In genomic region chr11:1896895-1897294, GRCh38 we compare ENCODE assay signal across 20 cellular contexts. TPM values are rescaled to one million over a fixed set of nuclear protein-coding genes. Genes with fewer than 3 reads are reported as not detected.
DNase-seq lines count a peak whose midpoint lies in the region; ATAC-seq, FAIRE-seq and TF ChIP-seq lines count a peak whose summit lies in the region.
"Had no signal": no experiment of that assay in that cellular context is flagged by ENCODE, and none has a peak within 500 bp of the region (broad histone marks: within the 10 kb centered on the region; RNA-seq: fewer than 3 reads in every experiment).

No MANE protein-coding gene starts in this region.

- SMC1A ChIA-PET in GM12878 (lab: Charles Lee; ENCODE audit: uncharacterized antibody, unreplicated experiment): interaction anchor here (0.8 to 1.1 kb wide), 2 partner anchors 11 to 15 kb away, joined by 3 to 4 read pairs; no protein-coding TSS in a partner anchor

- H2BK12ac ChIP-seq in neuronal stem cell (ENCODE audit: low read length): no peak overlapping the region

- no peaks in the 10 kb centered on the region for H3F3A ChIP-seq in MM.1S (ENCODE audit: insufficient read depth, low read length)

- no peak overlapping the region for H3K23ac ChIP-seq in neuronal stem cell (ENCODE audit: low read depth, low read length, poor library complexity)

- peak; percentile 63; the same call in 1 of the 2 replicates for TF ChIP-seq POLR2A in GM12892 (IDR thresholded peaks at IDR 0.05; ENCODE audit: low read depth, low read length)
- TF ChIP-seq POLR2A in GM12878 (IDR thresholded peaks at IDR 0.05; ENCODE audit: low read depth, low read length): peak; percentile 33; the same call in 1 of the 2 replicates

- no peak overlapping the region for H3K14ac ChIP-seq in neuronal stem cell (ENCODE audit: low read length)

- no peak for TF ChIP-seq EP300 in GM12878 (IDR thresholded peaks at IDR 0.05; ENCODE audit: borderline replicate concordance in 1 of 2, control insufficient read depth in 1 of 2, low read depth in 2 of 2, low read length in 2 of 2)

- peak overlapping the region; percentile 72 for H3K27ac ChIP-seq in BLaER1
- H3K27ac ChIP-seq in GM12878 (ENCODE audit: control insufficient read depth, insufficient read depth): no peak overlapping the region
- no peak overlapping the region for H3K27ac ChIP-seq in neuronal stem cell (replicated peaks; ENCODE audit: low read length)
- no peak overlapping the region for H3K27ac ChIP-seq in MM.1S (ENCODE audit: low read length)
- H3K27ac ChIP-seq: colonic mucosa, epithelial cell of prostate, prostate gland, vagina had no signal

- in situ Hi-C loops in GM12878 (cut with MboI): no loop called here

- H3K4me3 ChIP-seq in BLaER1: peak overlapping the region; percentile 44
- H3K4me3 ChIP-seq in GM12878: no peak overlapping the region
- H3K4me3 ChIP-seq in neuronal stem cell (ENCODE audit: low read length in 2 of 2): no peak overlapping the region
- H3K4me3 ChIP-seq in MM.1S (ENCODE audit: low read length): no peak overlapping the region
- H3K4me3 ChIP-seq: colonic mucosa, prostate gland, vagina had no signal

- H2AFZ ChIP-seq in GM12878 (ENCODE audit: control insufficient read depth, low read depth, low read length) (peak overlapping the region; percentile 48), neuronal stem cell (ENCODE audit: low read length) (no peak overlapping the region), MM.1S (ENCODE audit: low read length) (no peak overlapping the region)

- no peaks in the 10 kb centered on the region for H3K79me1 ChIP-seq in neuronal stem cell (ENCODE audit: low read depth, low read length)

- no peaks in the 10 kb centered on the region for H3K36me3 ChIP-seq in BLaER1
- no peaks in the 10 kb centered on the region for H3K36me3 ChIP-seq in GM12878 (ENCODE audit: control insufficient read depth in 2 of 2, insufficient read depth in 2 of 2, low read length in 1 of 2)
- no peaks in the 10 kb centered on the region for H3K36me3 ChIP-seq in neuronal stem cell (replicated peaks in 1 of 2; ENCODE audit: control insufficient read depth in 2 of 2, insufficient read depth in 2 of 2, low read length in 2 of 2)
- no peaks in the 10 kb centered on the region for H3K36me3 ChIP-seq in MM.1S (replicated peaks; ENCODE audit: insufficient read depth, low read length)
- H3K36me3 ChIP-seq: colonic mucosa, prostate gland, vagina had no signal

- RAD21 ChIA-PET in GM12878 (lab: Charles Lee; ENCODE audit: unreplicated experiment): interaction anchor here (1.1 to 1.8 kb wide), 2 partner anchors 14 to 58 kb away, joined by 3 to 4 read pairs; partner anchors contain the start of gene TNNI2

- no peak overlapping the region for H2BK15ac ChIP-seq in neuronal stem cell (ENCODE audit: low read length)

- 7% methylated on average over 11 of the region's 11 CpGs for WGBS in GM12878 (ENCODE audit: insufficient coverage, insufficient replicate concordance, low lambda C conversion rate, missing lambda C conversion rate)
- WGBS in neuronal stem cell (ENCODE audit: extremely low coverage in 2 of 2, insufficient read length in 2 of 2, insufficient replicate concordance in 1 of 2), 2 donors: no CpG with 5 or more reads among the region's 11 CpGs

- CTCF ChIA-PET in GM12878 (lab: Yijun Ruan, JAX): interaction anchor here (0.7 to 0.8 kb wide), 2 partner anchors 9 to 15 kb away, joined by 3 to 4 read pairs; no protein-coding TSS in a partner anchor

- peaks cover 23% of the 10 kb centered on the region for H3K4me1 ChIP-seq in BLaER1
- H3K4me1 ChIP-seq in GM12878 (ENCODE audit: control insufficient read depth, insufficient read depth, low read length): no peaks in the 10 kb centered on the region
- H3K4me1 ChIP-seq in neuronal stem cell (ENCODE audit: control insufficient read depth in 2 of 2, insufficient read depth in 1 of 2, low read depth in 1 of 2, low read length in 2 of 2): no peaks in the 10 kb centered on the region
- H3K4me1 ChIP-seq in MM.1S (ENCODE audit: low read length): no peaks in the 10 kb centered on the region
- H3K4me1 ChIP-seq: colonic mucosa, prostate gland, vagina had no signal

- H4K91ac ChIP-seq in neuronal stem cell (ENCODE audit: low read depth, low read length, poor library complexity): no peak overlapping the region

- H3K18ac ChIP-seq in neuronal stem cell (ENCODE audit: low read length): no peak overlapping the region

- H3K9me3 ChIP-seq in BLaER1: no peaks in the 10 kb centered on the region
- no peaks in the 10 kb centered on the region for H3K9me3 ChIP-seq in GM12878 (replicated peaks; ENCODE audit: control insufficient read depth, insufficient read depth, low read length)
- no peaks in the 10 kb centered on the region for H3K9me3 ChIP-seq in neuronal stem cell (replicated peaks in 1 of 2; ENCODE audit: control insufficient read depth in 2 of 2, insufficient read depth in 1 of 2, low read depth in 1 of 2, low read length in 2 of 2)
- H3K9me3 ChIP-seq in MM.1S (replicated peaks; ENCODE audit: insufficient read depth, low read length): no peaks in the 10 kb centered on the region
- H3K9me3 ChIP-seq: colonic mucosa, prostate gland, vagina had no signal

- DNase-seq in GM12892 (ENCODE audit: insufficient read length) (peak; percentile 33), GM12878 (ENCODE audit: low read depth, low spot score) (no peak), neuronal stem cell (ENCODE audit: low spot score) (no peak), NCI-H748 (lab: John Stamatoyannopoulos, UW; ENCODE audit: unreplicated experiment) (no peak), MM.1S (no peak)
- DNase-seq: activated CD4-positive, alpha-beta T cell treated with anti-CD3 and anti-CD28 coated beads, Interleukin-2, amount 10 ng/mL, durations not matched to agents 7 days and 5 days; activated naive CD4-positive, alpha-beta T cell treated with anti-CD3 and anti-CD28 coated beads for 36 hours; colonic mucosa; NCI-H1436 had no signal

- FAIRE-seq in GM12892 (lab: Jason Lieb, UNC) (no peak), GM12878 (lab: Jason Lieb, UNC) (peak; percentile 56)
- FAIRE-seq: frontal cortex, H1, TTC549 had no signal

- POLR2A ChIA-PET in GM12878 (lab: Charles Lee): interaction anchor here (0.6 kb wide), 1 partner anchor 41 kb away, joined by 3 read pairs; no protein-coding TSS in a partner anchor

- peak; percentile 40 for TF ChIP-seq RAD21 in GM12878 (IDR thresholded peaks at IDR 0.05; ENCODE audit: insufficient read depth, low read depth, low read length)

- H4K20me1 ChIP-seq in BLaER1 (no peaks in the 10 kb centered on the region), GM12878 (ENCODE audit: control insufficient read depth, insufficient read depth) (no peaks in the 10 kb centered on the region), MM.1S (ENCODE audit: insufficient read depth, low read length) (no peaks in the 10 kb centered on the region)

- no peaks in the 10 kb centered on the region for H3K9me2 ChIP-seq in MM.1S (replicated peaks; ENCODE audit: insufficient read depth, low read length)

- H3K4ac ChIP-seq in neuronal stem cell (ENCODE audit: low read length): no peak overlapping the region

- H3K27me3 ChIP-seq in BLaER1 (no peaks in the 10 kb centered on the region; the same call in 1 of the 2 replicates), GM12878 (replicated peaks in 1 of 2; ENCODE audit: control insufficient read depth in 2 of 2, insufficient read depth in 2 of 2, low read length in 1 of 2) (no peaks in the 10 kb centered on the region; a peak in 1 of 4 replicates), neuronal stem cell (ENCODE audit: control insufficient read depth in 3 of 3, insufficient read depth in 3 of 3, low read depth in 1 of 3, low read length in 3 of 3) (peaks cover 0 to 11% (median 0%) of the 10 kb centered on the region in 3 experiments), MM.1S (replicated peaks; ENCODE audit: insufficient read depth, low read length) (peaks cover 72% of the 10 kb centered on the region)
- H3K27me3 ChIP-seq: colonic mucosa, vagina had no signal

- H2BK5ac ChIP-seq in neuronal stem cell (ENCODE audit: low read length): no peak overlapping the region

- intact Hi-C loops in GM12878 (cut with micrococcal nuclease; ENCODE audit: unreplicated experiment): no loop called here

- TF ChIP-seq CTCF in GM12878 (IDR thresholded peaks at IDR 0.05 in 2 of 3, conservative IDR thresholded peaks at IDR 0.05 in 1 of 3; ENCODE audit: control insufficient read depth in 2 of 3, extremely low read depth in 1 of 3, insufficient read depth in 1 of 3, low read depth in 3 of 3, low read length in 3 of 3) (no peak), MM.1S (IDR thresholded peaks at IDR 0.05; ENCODE audit: low read length) (no peak)

- H2BK120ac ChIP-seq in neuronal stem cell (ENCODE audit: low read depth, low read length): peak overlapping the region; percentile 17

- H3K4me2 ChIP-seq in BLaER1 (peak overlapping the region; percentile 74), GM12878 (ENCODE audit: control insufficient read depth, insufficient read depth) (peak overlapping the region; percentile 73), neuronal stem cell (ENCODE audit: insufficient read depth, low read length, poor library complexity, severe bottlenecking) (no peak overlapping the region), MM.1S (ENCODE audit: low read depth, low read length) (no peak overlapping the region)

- H3K9ac ChIP-seq in BLaER1 (peak overlapping the region; percentile 66), GM12878 (ENCODE audit: control insufficient read depth, insufficient read depth, low read length) (no peak overlapping the region), neuronal stem cell (ENCODE audit: low read depth, low read length, poor library complexity) (no peak overlapping the region), MM.1S (ENCODE audit: low read length) (no peak overlapping the region)

- ATAC-seq in GM12878 (no peak), GM19397 (IDR thresholded peaks at IDR 0.05; ENCODE audit: unreplicated experiment) (no peak), GM18867 (IDR thresholded peaks at IDR 0.05; ENCODE audit: unreplicated experiment) (no peak)
- ATAC-seq: stimulated activated effector memory CD8-positive, alpha-beta T cell treated with anti-CD3 and anti-CD28 coated beads, Interleukin-12 subunit alpha, Interleukin-12 subunit beta, amount 100 ng/mL, for 72 hours had no signal

- H4K8ac ChIP-seq in neuronal stem cell (ENCODE audit: low read depth, low read length): no peak overlapping the region

- BruUV-seq in GM12878 (replicated peaks; lab: Mats Ljungman, UMichigan): no TSS peak

- H3K79me2 ChIP-seq in GM12878 (ENCODE audit: control insufficient read depth, insufficient read depth, low read length) (no peaks in the 10 kb centered on the region), MM.1S (ENCODE audit: low read length) (no peaks in the 10 kb centered on the region)

- H2AK5ac ChIP-seq in neuronal stem cell (ENCODE audit: low read depth, low read length): no peak overlapping the region

RNA-seq across cellular contexts. Expression of gene PRR33, which starts 5.2 kb away (rescaled TPM):
- 2.0 TPM for polyA plus RNA-seq in GM12892 (2012; ENCODE audit: missing spikeins)
- not detected in 2 replicates for total RNA-seq in GM12878 (2013; cell fraction: nucleolus; rRNA removed)
- not detected in 2 replicates for total RNA-seq in GM12878 (2014; rRNA removed)
- not detected in 2 replicates for total RNA-seq in GM12878 (2014; rRNA removed; fragmentation: Illumina TruSeq; extraction: Trizol)
- total RNA-seq in GM12878 (2021): not detected in 2 replicates
- polyA plus RNA-seq in GM12878 (2011; ENCODE audit: low read depth): 3.0 TPM
- not detected in 2 replicates for polyA plus RNA-seq in GM12878 (2011; rRNA removed)
- 0.01 TPM in 1 of 2 replicates, not detected in the other for polyA plus RNA-seq in GM12878 (2011; cell fraction: cytosol; rRNA removed)
- not detected in 2 replicates for polyA plus RNA-seq in GM12878 (2011; cell fraction: nucleus; rRNA removed)
- polyA plus RNA-seq in GM12878 (2012): 6.1 and 10.8 TPM in 2 replicates
- polyA plus RNA-seq in GM12878 (2014; fragmentation: Illumina TruSeq; extraction: Trizol): not detected in 2 replicates
- polyA plus RNA-seq in GM12878 (2014; fragmentation: Nextera tagmentation; extraction: Ambion mirVana): under 1 TPM in 1 of 2 experiments, not detected in 1; 0.02 TPM
- 0.03 TPM in 2 replicates for polyA plus RNA-seq in GM12878 (2014; rRNA removed)
- polyA plus RNA-seq in GM12878 (2016; fragmentation: Nextera tagmentation; extraction: Ambion mirVana): 1 to 10 TPM in 1 of 2 experiments, under 1 TPM in 1; 0.74 to 1.0 TPM
- polyA minus RNA-seq in GM12878 (2011; rRNA and poly(A)+ RNA removed): not detected in 2 replicates
- not detected in 2 replicates for polyA minus RNA-seq in GM12878 (2011; cell fraction: cytosol; rRNA and poly(A)+ RNA removed)
- not detected in 2 replicates for polyA minus RNA-seq in GM12878 (2011; cell fraction: nucleus; rRNA and poly(A)+ RNA removed)
- polyA plus RNA-seq in neuronal stem cell (2013, experiment 1 of 2): not detected
- not detected for polyA plus RNA-seq in neuronal stem cell (2013, experiment 2 of 2)
- total RNA-seq: colonic mucosa, Daoy, frontal cortex, H1, vagina had no signal

RNA-seq across cellular contexts. Expression of gene TNNT3, which starts 22.6 kb away (rescaled TPM):
- 0.74 TPM for polyA plus RNA-seq in GM12892 (2012; ENCODE audit: missing spikeins)
- 23.0 and 26.1 TPM in 2 replicates for total RNA-seq in GM12878 (2013; cell fraction: nucleolus; rRNA removed)
- total RNA-seq in GM12878 (2014; rRNA removed) (not detected in 2 replicates), GM12878 (2014; rRNA removed; fragmentation: Illumina TruSeq; extraction: Trizol) (not detected in 2 replicates), GM12878 (2021) (not detected in 2 replicates)
- polyA plus RNA-seq in GM12878 (2011; ENCODE audit: low read depth): 1.0 TPM
- polyA plus RNA-seq in GM12878 (2011; rRNA removed) (0.39 and 0.50 TPM in 2 replicates), GM12878 (2014; fragmentation: Illumina TruSeq; extraction: Trizol) (0.40 TPM in 1 of 2 replicates, not detected in the other), GM12878 (2014; fragmentation: Nextera tagmentation; extraction: Ambion mirVana) (not detected), GM12878 (2014; rRNA removed) (not detected in 2 replicates), GM12878 (2016; fragmentation: Nextera tagmentation; extraction: Ambion mirVana) (not detected)
- polyA plus RNA-seq in GM12878 (2011; cell fraction: cytosol; rRNA removed): 0.24 and 0.27 TPM in 2 replicates
- polyA plus RNA-seq in GM12878 (2011; cell fraction: nucleus; rRNA removed): 6.6 and 8.8 TPM in 2 replicates
- 2.7 and 2.9 TPM in 2 replicates for polyA plus RNA-seq in GM12878 (2012)
- polyA minus RNA-seq in GM12878 (2011; rRNA and poly(A)+ RNA removed): 0.29 TPM in 1 of 2 replicates, not detected in the other
- not detected in 2 replicates for polyA minus RNA-seq in GM12878 (2011; cell fraction: cytosol; rRNA and poly(A)+ RNA removed)
- polyA minus RNA-seq in GM12878 (2011; cell fraction: nucleus; rRNA and poly(A)+ RNA removed): 0.38 and 0.60 TPM in 2 replicates
- polyA plus RNA-seq in neuronal stem cell (2013, experiment 1 of 2): 0.49 TPM
- 0.32 TPM for polyA plus RNA-seq in neuronal stem cell (2013, experiment 2 of 2)
- total RNA-seq: Daoy, frontal cortex, H1 had no signal
- polyA plus RNA-seq: H1 had no signal

RNA-seq across cellular contexts. Expression of gene LSP1, which starts 44.0 kb away (rescaled TPM):
- 302 TPM for polyA plus RNA-seq in GM12892 (2012; ENCODE audit: missing spikeins)
- 108 and 116 TPM in 2 replicates for total RNA-seq in GM12878 (2013; cell fraction: nucleolus; rRNA removed)
- total RNA-seq in GM12878 (2014; rRNA removed) (374 and 409 TPM in 2 replicates), GM12878 (2014; rRNA removed; fragmentation: Illumina TruSeq; extraction: Trizol) (152 and 171 TPM in 2 replicates), GM12878 (2021) (478 and 488 TPM in 2 replicates)
- 194 TPM for polyA plus RNA-seq in GM12878 (2011; ENCODE audit: low read depth)
- polyA plus RNA-seq in GM12878 (2011; rRNA removed) (156 and 283 TPM in 2 replicates), GM12878 (2014; fragmentation: Illumina TruSeq; extraction: Trizol) (109 and 328 TPM in 2 replicates), GM12878 (2014; fragmentation: Nextera tagmentation; extraction: Ambion mirVana) (10 to 100 TPM; 19.2 to 34.2 TPM), GM12878 (2014; rRNA removed) (411 and 535 TPM in 2 replicates), GM12878 (2016; fragmentation: Nextera tagmentation; extraction: Ambion mirVana) (100 to 1,000 TPM; 442 to 487 TPM)
- 242 and 323 TPM in 2 replicates for polyA plus RNA-seq in GM12878 (2011; cell fraction: cytosol; rRNA removed)
- polyA plus RNA-seq in GM12878 (2011; cell fraction: nucleus; rRNA removed): 182 and 199 TPM in 2 replicates
- 365 and 472 TPM in 2 replicates for polyA plus RNA-seq in GM12878 (2012)
- 57.7 and 106 TPM in 2 replicates for polyA minus RNA-seq in GM12878 (2011; rRNA and poly(A)+ RNA removed)
- polyA minus RNA-seq in GM12878 (2011; cell fraction: cytosol; rRNA and poly(A)+ RNA removed): 52.5 and 54.1 TPM in 2 replicates
- 14.3 and 28.3 TPM in 2 replicates for polyA minus RNA-seq in GM12878 (2011; cell fraction: nucleus; rRNA and poly(A)+ RNA removed)
- polyA plus RNA-seq in neuronal stem cell (2013, experiment 1 of 2): 0.13 TPM
- polyA plus RNA-seq in neuronal stem cell (2013, experiment 2 of 2): 0.73 TPM
- total RNA-seq: H1 had no signal

RNA-seq across cellular contexts. Expression of gene MRPL23, which starts 50.2 kb away (rescaled TPM):
- 68.8 TPM for polyA plus RNA-seq in GM12892 (2012; ENCODE audit: missing spikeins)
- total RNA-seq in GM12878 (2013; cell fraction: nucleolus; rRNA removed): 171 and 175 TPM in 2 replicates
- total RNA-seq in GM12878 (2014; rRNA removed) (190 and 198 TPM in 2 replicates), GM12878 (2014; rRNA removed; fragmentation: Illumina TruSeq; extraction: Trizol) (103 and 111 TPM in 2 replicates), GM12878 (2021) (141 and 143 TPM in 2 replicates)
- polyA plus RNA-seq in GM12878 (2011; ENCODE audit: low read depth): 34.6 TPM
- polyA plus RNA-seq in GM12878 (2011; rRNA removed) (48.9 and 101 TPM in 2 replicates), GM12878 (2014; fragmentation: Illumina TruSeq; extraction: Trizol) (41.6 and 97.6 TPM in 2 replicates), GM12878 (2014; fragmentation: Nextera tagmentation; extraction: Ambion mirVana) (1 to 10 TPM; 1.6 to 2.5 TPM), GM12878 (2014; rRNA removed) (201 and 230 TPM in 2 replicates), GM12878 (2016; fragmentation: Nextera tagmentation; extraction: Ambion mirVana) (100 to 1,000 TPM; 187 to 207 TPM)
- polyA plus RNA-seq in GM12878 (2011; cell fraction: cytosol; rRNA removed): 249 and 306 TPM in 2 replicates
- 123 and 150 TPM in 2 replicates for polyA plus RNA-seq in GM12878 (2011; cell fraction: nucleus; rRNA removed)
- polyA plus RNA-seq in GM12878 (2012): 101 and 133 TPM in 2 replicates
- 46.3 and 105 TPM in 2 replicates for polyA minus RNA-seq in GM12878 (2011; rRNA and poly(A)+ RNA removed)
- 35.0 and 42.8 TPM in 2 replicates for polyA minus RNA-seq in GM12878 (2011; cell fraction: cytosol; rRNA and poly(A)+ RNA removed)
- 35.2 and 56.3 TPM in 2 replicates for polyA minus RNA-seq in GM12878 (2011; cell fraction: nucleus; rRNA and poly(A)+ RNA removed)
- polyA plus RNA-seq in neuronal stem cell (2013, experiment 1 of 2): 89.1 TPM
- 89.3 TPM for polyA plus RNA-seq in neuronal stem cell (2013, experiment 2 of 2)

RNA-seq across cellular contexts. Expression of gene TNNI2, which starts 58.1 kb away (rescaled TPM):
- polyA plus RNA-seq in GM12892 (2012; ENCODE audit: missing spikeins): 0.76 TPM
- not detected in 2 replicates for total RNA-seq in GM12878 (2013; cell fraction: nucleolus; rRNA removed)
- 0.76 and 0.79 TPM in 2 replicates for total RNA-seq in GM12878 (2014; rRNA removed)
- total RNA-seq in GM12878 (2014; rRNA removed; fragmentation: Illumina TruSeq; extraction: Trizol): 0.37 TPM in 1 of 2 replicates, not detected in the other
- total RNA-seq in GM12878 (2021): 0.38 and 0.61 TPM in 2 replicates
- not detected for polyA plus RNA-seq in GM12878 (2011; ENCODE audit: low read depth)
- 0.35 TPM in 1 of 2 replicates, not detected in the other for polyA plus RNA-seq in GM12878 (2011; rRNA removed)
- 0.17 and 0.24 TPM in 2 replicates for polyA plus RNA-seq in GM12878 (2011; cell fraction: cytosol; rRNA removed)
- 0.57 and 0.87 TPM in 2 replicates for polyA plus RNA-seq in GM12878 (2011; cell fraction: nucleus; rRNA removed)
- polyA plus RNA-seq in GM12878 (2012): 0.72 and 0.80 TPM in 2 replicates
- not detected in 2 replicates for polyA plus RNA-seq in GM12878 (2014; fragmentation: Illumina TruSeq; extraction: Trizol)
- polyA plus RNA-seq in GM12878 (2014; fragmentation: Nextera tagmentation; extraction: Ambion mirVana): under 1 TPM; 0.14 to 0.33 TPM
- polyA plus RNA-seq in GM12878 (2014; rRNA removed): 0.37 and 0.56 TPM in 2 replicates
- polyA plus RNA-seq in GM12878 (2016; fragmentation: Nextera tagmentation; extraction: Ambion mirVana): not detected
- 1.1 TPM in 1 of 2 replicates, not detected in the other for polyA minus RNA-seq in GM12878 (2011; rRNA and poly(A)+ RNA removed)
- not detected in 2 replicates for polyA minus RNA-seq in GM12878 (2011; cell fraction: cytosol; rRNA and poly(A)+ RNA removed)
- polyA minus RNA-seq in GM12878 (2011; cell fraction: nucleus; rRNA and poly(A)+ RNA removed): not detected in 2 replicates
- 0.13 TPM for polyA plus RNA-seq in neuronal stem cell (2013, experiment 1 of 2)
- not detected for polyA plus RNA-seq in neuronal stem cell (2013, experiment 2 of 2)
- total RNA-seq: activated CD4-positive, alpha-beta T cell treated with anti-CD3 and anti-CD28 coated beads, Interleukin-2, amount 10 ng/mL, durations not matched to agents 7 days and 5 days; activated naive CD4-positive, alpha-beta T cell treated with anti-CD3 and anti-CD28 coated beads for 36 hours; Daoy; frontal cortex; H1; vagina had no signal
- polyA plus RNA-seq: H1 had no signal

Comparison
In these comparisons a context has a peak if more than half of its experiments do, and no peak if none do; other contexts are left out.
1. H3K4me2 ChIP-seq: peak in BLaER1 (single experiment) and GM12878 (single experiment); none in neuronal stem cell (single experiment) and MM.1S (single experiment).